9 cellular contexts compared by ENCODE assay signal in genomic region chr15:40770147-40770721, GRCh38.
DNase-seq lines count a peak whose midpoint lies in the region; ATAC-seq and TF ChIP-seq lines count a peak whose summit lies in the region.
"Had no signal": no experiment of that assay in that cellular context is flagged by ENCODE, and none has a peak within 500 bp of the region (broad histone marks: within the 10 kb centered on the region; RNA-seq: fewer than 3 reads in every experiment).

No MANE protein-coding gene starts in this region.

- H3K36me3 Mint-ChIP-seq in stimulated activated naive CD8-positive, alpha-beta T cell treated with anti-CD3 and anti-CD28 coated beads, Interleukin-15, Interleukin-2, amounts not matched to agents 100 ng/mL and 50 ng/mL, for 24 hours (ENCODE audit: low read depth) = peaks cover 21% of the 10 kb centered on the region

- H3K9me3 Mint-ChIP-seq in stimulated activated naive CD8-positive, alpha-beta T cell treated with anti-CD3 and anti-CD28 coated beads, Interleukin-15, Interleukin-2, amounts not matched to agents 100 ng/mL and 50 ng/mL, for 24 hours = no peaks in the 10 kb centered on the region

- peak overlapping the region; percentile 63 for H3K4me3 Mint-ChIP-seq in stimulated activated naive CD8-positive, alpha-beta T cell treated with anti-CD3 and anti-CD28 coated beads, Interleukin-15, Interleukin-2, amounts not matched to agents 100 ng/mL and 50 ng/mL, for 24 hours

- H3K4me3 ChIP-seq in WERI-Rb-1 (ENCODE audit: low read depth, low read length) (no peak overlapping the region), tibial artery (no peak overlapping the region)

- intact Hi-C loops in tibial artery (cut with DNase I; ENCODE audit: low total_unique reads) = no loop called here

- H3K27ac ChIP-seq in WERI-Rb-1 (peak overlapping the region; percentile 86), tibial artery (no peak overlapping the region)

- peaks cover 0 to 48% (median 13%) of the 10 kb centered on the region in 4 donors for H3K4me1 ChIP-seq in tibial artery

- H3K27me3 Mint-ChIP-seq in stimulated activated naive CD8-positive, alpha-beta T cell treated with anti-CD3 and anti-CD28 coated beads, Interleukin-15, Interleukin-2, amounts not matched to agents 100 ng/mL and 50 ng/mL, for 24 hours = no peaks in the 10 kb centered on the region

- H3K9me3 ChIP-seq in WERI-Rb-1 (ENCODE audit: severe bottlenecking) (no peaks in the 10 kb centered on the region), tibial artery (no peaks in the 10 kb centered on the region)

- H3K27ac Mint-ChIP-seq in stimulated activated naive CD8-positive, alpha-beta T cell treated with anti-CD3 and anti-CD28 coated beads, Interleukin-15, Interleukin-2, amounts not matched to agents 100 ng/mL and 50 ng/mL, for 24 hours = peak overlapping the region; percentile 91

- no peak for TF ChIP-seq CTCF in WERI-Rb-1 (IDR thresholded peaks at IDR 0.05; ENCODE audit: low read depth, low read length)
- TF ChIP-seq CTCF in tibial artery (IDR thresholded peaks at IDR 0.05) = no peak

- DNase-seq in stimulated activated naive CD8-positive, alpha-beta T cell treated with anti-CD3 and anti-CD28 coated beads, Interleukin-15, Interleukin-2, amounts not matched to agents 100 U/mL and 50 U/mL, for 24 hours = no peak
- DNase-seq in WERI-Rb-1 (peak; percentile 86), kidney glomerular epithelial cell (lab: John Stamatoyannopoulos, UW) (peak; percentile 48), Kasumi-1 (lab: John Stamatoyannopoulos, UW) (no peak), SKM-1 (lab: John Stamatoyannopoulos, UW; ENCODE audit: unreplicated experiment) (no peak), tibial artery (no peak)
- DNase-seq: left ventricle myocardium superior had no signal

- no peaks in the 10 kb centered on the region for H3K27me3 ChIP-seq in WERI-Rb-1 (ENCODE audit: insufficient read depth, low read depth, severe bottlenecking)
- H3K27me3 ChIP-seq in tibial artery = no peaks in the 10 kb centered on the region

- no peak for ATAC-seq in stimulated activated naive CD8-positive, alpha-beta T cell treated with anti-CD3 and anti-CD28 coated beads, Interleukin-15, Interleukin-2, amounts not matched to agents 100 U/mL and 50 U/mL, for 24 hours
- no peak for ATAC-seq in HG02970 (IDR thresholded peaks at IDR 0.05; ENCODE audit: low FRiP score, unreplicated experiment)
- ATAC-seq: left ventricle myocardium superior had no signal

- peaks cover 39% of the 10 kb centered on the region for H3K4me1 Mint-ChIP-seq in stimulated activated naive CD8-positive, alpha-beta T cell treated with anti-CD3 and anti-CD28 coated beads, Interleukin-15, Interleukin-2, amounts not matched to agents 100 ng/mL and 50 ng/mL, for 24 hours (ENCODE audit: low read depth)

- H3K36me3 ChIP-seq in WERI-Rb-1 (peaks cover 26% of the 10 kb centered on the region), tibial artery (peaks cover 26 to 76% (median 41%) of the 10 kb centered on the region in 3 donors)

Comparison
In these comparisons a context has a peak if more than half of its experiments do, and no peak if none do; other contexts are left out.
1. DNase-seq: peak in WERI-Rb-1 (single experiment) and kidney glomerular epithelial cell (single experiment); none in stimulated activated naive CD8-positive, alpha-beta T cell treated with anti-CD3 and anti-CD28 coated beads, Interleukin-15, Interleukin-2, amounts not matched to agents 100 U/mL and 50 U/mL, for 24 hours (single experiment), Kasumi-1 (0 of 2), SKM-1 (single experiment) and tibial artery (0 of 2).